Comparison of ENCODE assay signal across 18 cellular contexts in the genomic region with DNA sequence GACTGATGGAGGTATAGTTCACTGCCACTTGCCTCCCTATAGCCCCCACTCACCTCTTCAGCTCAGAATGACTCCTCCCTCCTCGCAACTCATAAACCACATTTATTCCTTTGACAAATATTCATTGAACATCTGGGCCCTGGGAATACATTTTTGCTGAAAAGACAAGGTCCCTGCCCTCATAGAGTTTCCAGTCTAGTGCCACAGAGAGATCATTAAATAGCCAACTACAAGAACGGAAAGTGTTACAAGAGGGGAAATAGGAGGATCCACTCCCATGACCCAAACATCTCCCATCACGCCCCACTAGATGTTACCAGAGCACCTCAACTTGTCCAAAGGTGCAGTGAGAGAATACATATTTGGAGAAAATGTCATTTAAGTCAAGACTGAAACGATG. TPM values are rescaled to one million over a fixed set of nuclear protein-coding genes. Genes with fewer than 3 reads are reported as not detected.
A peak's percentile ranks its signal among the peaks of the same experiment; 100 is the strongest.
DNase-seq lines count a peak whose midpoint lies in the region; ATAC-seq and TF ChIP-seq lines count a peak whose summit lies in the region.
"Had no signal": no experiment of that assay in that cellular context is flagged by ENCODE, and none has a peak within 500 bp of the region (broad histone marks: within the 10 kb centered on the region; RNA-seq: fewer than 3 reads in every experiment).

No MANE protein-coding gene starts in this region.

- ATAC-seq in activated naive CD4-positive, alpha-beta T cell treated with anti-CD3 and anti-CD28 coated beads, Interleukin-2, amount 50 U/mL, for 72 hours, result no peak
- no peak for ATAC-seq in activated B cell treated with CpG ODN at 0.5 μM for 24 hours (ENCODE audit: low read depth)
- ATAC-seq in effector memory CD8-positive, alpha-beta T cell (replicated peaks), result no peak
- ATAC-seq: HCT116; stimulated activated effector memory CD8-positive, alpha-beta T cell treated with anti-CD3 and anti-CD28 coated beads, Interleukin-12 subunit alpha, Interleukin-12 subunit beta, amount 100 ng/mL, for 72 hours had no signal

- POLR2A ChIA-PET in activated B cell treated with CpG ODN at 0.5 μM for 24 hours (lab: Charles Lee), result no interaction called here

- intact Hi-C loops in activated naive CD4-positive, alpha-beta T cell treated with anti-CD3 and anti-CD28 coated beads for 36 hours (cut with micrococcal nuclease), result loop anchor here (10.0 kb wide), 2 partner anchors 1394 to 1544 kb away; partner anchors contain the start of gene N4BP2
- intact Hi-C loops in activated B cell treated with CpG ODN at 0.5 μM for 24 hours (cut with micrococcal nuclease), result loop anchor here (5.0 to 10.0 kb wide), 8 partner anchors 121 to 974 kb away; partner anchors contain the start of genes LIAS, PGM2, RPL9 and SMIM14

- no peak for DNase-seq in activated naive CD4-positive, alpha-beta T cell treated with anti-CD3 and anti-CD28 coated beads for 36 hours
- no peak for DNase-seq in activated naive CD4-positive, alpha-beta T cell treated with anti-CD3 and anti-CD28 coated beads, Interleukin-2, amount 50 U/mL, for 72 hours (ENCODE audit: low spot score in 2 of 2)
- DNase-seq in activated B cell treated with CpG ODN at 0.5 μM for 24 hours (no peak), glutamatergic neuron (no peak), progenitor cell of endocrine pancreas (ENCODE audit: low spot score, unreplicated experiment) (no peak), NCI-H2196 treated with DMSO at 0.1 percent for 48 hours (lab: John Stamatoyannopoulos, UW; ENCODE audit: unreplicated experiment) (no peak)
- no peak for DNase-seq in effector memory CD8-positive, alpha-beta T cell
- no peak for DNase-seq in stimulated activated CD4-positive, alpha-beta T cell treated with anti-CD3 and anti-CD28 coated beads, Interleukin-4, amount 100 ng/mL, for 24 hours
- DNase-seq: ACHN; activated CD8-positive, alpha-beta memory T cell treated with anti-CD3 and anti-CD28 coated beads, Interleukin-2, amount 50 U/mL, for 48 hours; activated gamma-delta T cell treated with Interleukin-2 at 50 U/mL for 16 hours; central memory CD4-positive, alpha-beta T cell; kidney; NCI-H1092; NCI-H1930; NCI-H69 had no signal

- H3K4me1 Mint-ChIP-seq in activated naive CD4-positive, alpha-beta T cell treated with anti-CD3 and anti-CD28 coated beads for 36 hours (ENCODE audit: low read depth), result peaks cover 64% of the 10 kb centered on the region
- peaks cover 55% of the 10 kb centered on the region for H3K4me1 Mint-ChIP-seq in activated B cell treated with CpG ODN at 0.5 μM for 24 hours
- H3K4me1 Mint-ChIP-seq in glutamatergic neuron (ENCODE audit: low read depth, unreplicated experiment), result peaks cover 6% of the 10 kb centered on the region
- peaks cover 14% of the 10 kb centered on the region for H3K4me1 Mint-ChIP-seq in progenitor cell of endocrine pancreas (ENCODE audit: low read depth)
- H3K4me1 Mint-ChIP-seq in effector memory CD8-positive, alpha-beta T cell (ENCODE audit: low read depth in 2 of 2), result peaks cover 27 to 50% of the 10 kb centered on the region in 2 donors

- no peak overlapping the region for H3K4me3 Mint-ChIP-seq in activated naive CD4-positive, alpha-beta T cell treated with anti-CD3 and anti-CD28 coated beads for 36 hours
- H3K4me3 Mint-ChIP-seq in activated B cell treated with CpG ODN at 0.5 μM for 24 hours (peak overlapping the region; percentile 1), glutamatergic neuron (ENCODE audit: unreplicated experiment) (peak overlapping the region; percentile 3), progenitor cell of endocrine pancreas (ENCODE audit: low read depth) (peak overlapping the region; percentile 44)
- peak overlapping the region in 1 of 2 donors; percentile 30 for H3K4me3 Mint-ChIP-seq in effector memory CD8-positive, alpha-beta T cell
- H3K4me3 Mint-ChIP-seq: stimulated activated effector memory CD8-positive, alpha-beta T cell treated with anti-CD3 and anti-CD28 coated beads, Interleukin-12 subunit alpha, Interleukin-12 subunit beta, amount 100 ng/mL, for 72 hours had no signal

- H3K36me3 Mint-ChIP-seq in activated naive CD4-positive, alpha-beta T cell treated with anti-CD3 and anti-CD28 coated beads for 36 hours (ENCODE audit: low read depth), result peaks cover 10% of the 10 kb centered on the region
- H3K36me3 Mint-ChIP-seq in activated naive CD4-positive, alpha-beta T cell treated with anti-CD3 and anti-CD28 coated beads, Interleukin-2, amount 50 U/mL, for 72 hours, result peaks cover 5 to 19% of the 10 kb centered on the region in 2 donors
- H3K36me3 Mint-ChIP-seq in activated B cell treated with CpG ODN at 0.5 μM for 24 hours (ENCODE audit: low read depth), result no peaks in the 10 kb centered on the region
- peaks cover 4% of the 10 kb centered on the region for H3K36me3 Mint-ChIP-seq in glutamatergic neuron (ENCODE audit: unreplicated experiment)
- peaks cover 9% of the 10 kb centered on the region for H3K36me3 Mint-ChIP-seq in progenitor cell of endocrine pancreas (ENCODE audit: insufficient read depth)
- H3K36me3 Mint-ChIP-seq in effector memory CD8-positive, alpha-beta T cell (ENCODE audit: insufficient read depth), result peaks cover 26% of the 10 kb centered on the region

- H3K9me3 Mint-ChIP-seq in activated naive CD4-positive, alpha-beta T cell treated with anti-CD3 and anti-CD28 coated beads for 36 hours, result peaks cover 9% of the 10 kb centered on the region
- peaks cover 4 to 7% of the 10 kb centered on the region in 2 donors for H3K9me3 Mint-ChIP-seq in activated naive CD4-positive, alpha-beta T cell treated with anti-CD3 and anti-CD28 coated beads, Interleukin-2, amount 50 U/mL, for 72 hours
- no peaks in the 10 kb centered on the region for H3K9me3 Mint-ChIP-seq in activated B cell treated with CpG ODN at 0.5 μM for 24 hours
- H3K9me3 Mint-ChIP-seq in glutamatergic neuron (ENCODE audit: unreplicated experiment), result peaks cover 19% of the 10 kb centered on the region
- peaks cover 6% of the 10 kb centered on the region for H3K9me3 Mint-ChIP-seq in progenitor cell of endocrine pancreas (ENCODE audit: low read depth)
- H3K9me3 Mint-ChIP-seq in effector memory CD8-positive, alpha-beta T cell, result no peaks in the 10 kb centered on the region

- CTCF ChIA-PET in activated naive CD4-positive, alpha-beta T cell treated with anti-CD3 and anti-CD28 coated beads for 36 hours (lab: Charles Lee), result interaction anchor here (0.7 to 1.6 kb wide), 3 partner anchors 10 to 598 kb away, joined by 3 to 5 read pairs (median 5); no protein-coding TSS in a partner anchor
- CTCF ChIA-PET in activated B cell treated with CpG ODN at 0.5 μM for 24 hours (lab: Charles Lee), result no interaction called here

- H3K27ac Mint-ChIP-seq in activated naive CD4-positive, alpha-beta T cell treated with anti-CD3 and anti-CD28 coated beads for 36 hours, result peak overlapping the region; percentile 13
- H3K27ac Mint-ChIP-seq in activated naive CD4-positive, alpha-beta T cell treated with anti-CD3 and anti-CD28 coated beads, Interleukin-2, amount 50 U/mL, for 72 hours, result no peak overlapping the region
- H3K27ac Mint-ChIP-seq in activated B cell treated with CpG ODN at 0.5 μM for 24 hours (no peak overlapping the region), glutamatergic neuron (ENCODE audit: unreplicated experiment) (no peak overlapping the region), progenitor cell of endocrine pancreas (peak overlapping the region; percentile 70)
- peak overlapping the region in 1 of 2 donors; percentile 0 for H3K27ac Mint-ChIP-seq in effector memory CD8-positive, alpha-beta T cell

- TF ChIP-seq CTCF in activated B cell treated with CpG ODN at 0.5 μM for 24 hours (IDR thresholded peaks at IDR 0.05) (no peak), glutamatergic neuron (IDR thresholded peaks at IDR 0.05; ENCODE audit: partially characterized antibody, unreplicated experiment) (no peak), progenitor cell of endocrine pancreas (IDR thresholded peaks at IDR 0.05; ENCODE audit: unreplicated experiment) (no peak)

- H3K27me3 Mint-ChIP-seq in activated naive CD4-positive, alpha-beta T cell treated with anti-CD3 and anti-CD28 coated beads for 36 hours (ENCODE audit: low read depth), result no peaks in the 10 kb centered on the region
- H3K27me3 Mint-ChIP-seq in activated B cell treated with CpG ODN at 0.5 μM for 24 hours, result peaks cover 5% of the 10 kb centered on the region
- H3K27me3 Mint-ChIP-seq in glutamatergic neuron (ENCODE audit: unreplicated experiment), result peaks cover 9% of the 10 kb centered on the region
- H3K27me3 Mint-ChIP-seq in progenitor cell of endocrine pancreas, result no peaks in the 10 kb centered on the region
- no peaks in the 10 kb centered on the region for H3K27me3 Mint-ChIP-seq in effector memory CD8-positive, alpha-beta T cell

RNA-seq across cellular contexts. Expression of gene KLF3, which starts 3.2 kb away (rescaled TPM):
- 10 to 100 TPM; 15.2 to 15.8 TPM for total RNA-seq in activated naive CD4-positive, alpha-beta T cell treated with anti-CD3 and anti-CD28 coated beads for 36 hours
- total RNA-seq in activated naive CD4-positive, alpha-beta T cell treated with anti-CD3 and anti-CD28 coated beads, Interleukin-2, amount 50 U/mL, for 72 hours, result 10 to 100 TPM in 1 of 2 donors, 1 to 10 TPM in 1; 6.9 to 10.1 TPM
- total RNA-seq in activated B cell treated with CpG ODN at 0.5 μM for 24 hours, result 14.5 and 15.9 TPM in 2 replicates
- 38.4 TPM for total RNA-seq in glutamatergic neuron (ENCODE audit: unreplicated experiment)
- total RNA-seq in progenitor cell of endocrine pancreas, result 97.1 and 98.7 TPM in 2 replicates

Comparison
In these comparisons a context has a peak if more than half of its experiments do, and no peak if none do; other contexts are left out.
1. H3K27ac Mint-ChIP-seq: peak in activated naive CD4-positive, alpha-beta T cell treated with anti-CD3 and anti-CD28 coated beads for 36 hours (single experiment) and progenitor cell of endocrine pancreas (single experiment); none in activated naive CD4-positive, alpha-beta T cell treated with anti-CD3 and anti-CD28 coated beads, Interleukin-2, amount 50 U/mL, for 72 hours (0 of 2), activated B cell treated with CpG ODN at 0.5 μM for 24 hours (single experiment) and glutamatergic neuron (single experiment).